Comparison of ENCODE assay signal across 12 cellular contexts in the genomic region with DNA sequence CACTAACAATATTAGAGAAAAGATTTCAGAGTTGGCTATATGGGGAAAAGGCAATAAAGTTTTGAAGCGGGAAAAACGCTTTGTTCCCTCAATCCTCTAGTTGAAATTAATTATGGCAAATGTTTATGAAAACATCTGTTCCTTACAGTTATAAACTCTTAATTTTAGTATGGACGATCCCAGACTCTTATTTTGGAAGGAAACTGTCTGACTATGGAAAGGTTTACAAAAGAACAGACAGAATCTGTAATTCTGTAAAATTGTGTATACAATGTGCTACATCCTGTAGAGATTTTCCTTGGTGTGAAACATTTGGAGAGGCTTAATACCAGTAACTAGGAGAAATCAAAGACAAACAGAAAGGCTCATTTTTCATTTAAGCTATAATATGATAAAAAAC.
DNase-seq lines count a peak whose midpoint lies in the region; ATAC-seq lines count a peak whose summit lies in the region.
"Had no signal": no experiment of that assay in that cellular context is flagged by ENCODE, and none has a peak within 500 bp of the region (broad histone marks: within the 10 kb centered on the region; RNA-seq: fewer than 3 reads in every experiment).

No MANE protein-coding gene starts in this region.

- no peak overlapping the region for H3K18ac ChIP-seq in mesenchymal stem cell (ENCODE audit: low read depth in 1 of 2, low read length in 2 of 2)

- no peak overlapping the region for H2BK15ac ChIP-seq in mesenchymal stem cell (ENCODE audit: low read depth, poor library complexity, severe bottlenecking)

- peak overlapping the region; percentile 7 for H2AFZ ChIP-seq in ACC112 (ENCODE audit: low read length, unreplicated experiment)
- H2AFZ ChIP-seq in mesenchymal stem cell (ENCODE audit: low read depth, low read length): no peak overlapping the region

- ATAC-seq in HG02885 (IDR thresholded peaks at IDR 0.05; ENCODE audit: poor library complexity, unreplicated experiment): no peak
- ATAC-seq in HG03196 (IDR thresholded peaks at IDR 0.05; ENCODE audit: unreplicated experiment): no peak

- no peak overlapping the region for H3K4ac ChIP-seq in mesenchymal stem cell (ENCODE audit: low read depth in 1 of 2, low read length in 2 of 2)

- no peak overlapping the region for H2BK5ac ChIP-seq in mesenchymal stem cell (ENCODE audit: low read depth, low read length, poor library complexity, severe bottlenecking)

- H3K4me2 ChIP-seq in mesenchymal stem cell (ENCODE audit: low read length, poor library complexity, severe bottlenecking): no peak overlapping the region

- H3K9me3 ChIP-seq in SK-N-MC (ENCODE audit: low read depth, low read length): no peaks in the 10 kb centered on the region
- H3K9me3 ChIP-seq in mesenchymal stem cell (ENCODE audit: control insufficient read depth, low read length): no peaks in the 10 kb centered on the region

- no peak overlapping the region for H2AK5ac ChIP-seq in mesenchymal stem cell (ENCODE audit: low read length, severe bottlenecking)

- H3K23ac ChIP-seq in mesenchymal stem cell (ENCODE audit: low read length in 2 of 2): no peak overlapping the region

- no peak overlapping the region for H3K14ac ChIP-seq in mesenchymal stem cell (ENCODE audit: low read length in 2 of 2)

- peaks cover 8% of the 10 kb centered on the region for H3K79me1 ChIP-seq in mesenchymal stem cell (replicated peaks; ENCODE audit: low read length, poor library complexity, severe bottlenecking)

- H2BK120ac ChIP-seq in mesenchymal stem cell (ENCODE audit: low read depth, low read length): no peak overlapping the region

- no peak overlapping the region for H3K27ac ChIP-seq in ACC112 (ENCODE audit: low read depth, low read length)
- no peak overlapping the region for H3K27ac ChIP-seq in SK-N-MC
- H3K27ac ChIP-seq in mesenchymal stem cell (ENCODE audit: low read length, poor library complexity, severe bottlenecking): no peak overlapping the region

- DNase-seq in HCEC 1CT: peak; percentile 7
- no peak for DNase-seq in SK-N-MC (ENCODE audit: low read depth, low spot score)
- DNase-seq in mesenchymal stem cell: no peak
- DNase-seq in cortex of kidney (lab: John Stamatoyannopoulos, UW): no peak
- DNase-seq: CD8-positive, alpha-beta memory T cell; DMS79; KG1; NCI-H1930; NK-92 treated with Interleukin-12 subunit alpha and Interleukin-12 subunit beta, amount 100 ng/mL, for 24 hours had no signal

- WGBS in mesenchymal stem cell: 100% methylated on average over 1 of the region's 3 CpGs

- no peak overlapping the region for H4K91ac ChIP-seq in mesenchymal stem cell (ENCODE audit: low read length)

- no peaks in the 10 kb centered on the region for H3K27me3 ChIP-seq in ACC112 (ENCODE audit: insufficient read depth, low read length)
- H3K27me3 ChIP-seq in mesenchymal stem cell (ENCODE audit: control insufficient read depth in 1 of 2, insufficient read depth in 1 of 2, low read length in 2 of 2): no peaks in the 10 kb centered on the region

- no peak overlapping the region for H2BK12ac ChIP-seq in mesenchymal stem cell (ENCODE audit: low read length in 2 of 2)

- H3K36me3 ChIP-seq in ACC112 (ENCODE audit: insufficient read depth, low read length) (no peaks in the 10 kb centered on the region), SK-N-MC (ENCODE audit: insufficient read depth, low read length) (no peaks in the 10 kb centered on the region), mesenchymal stem cell (ENCODE audit: control insufficient read depth in 1 of 2, insufficient read depth in 2 of 2, low read depth in 1 of 2, low read length in 2 of 2) (peaks cover 0 to 3% of the 10 kb centered on the region in 2 experiments)

- H3K4me1 ChIP-seq in ACC112 (ENCODE audit: control insufficient read depth, insufficient read depth, low read length, unreplicated experiment): peaks cover 10% of the 10 kb centered on the region
- no peaks in the 10 kb centered on the region for H3K4me1 ChIP-seq in mesenchymal stem cell (ENCODE audit: control insufficient read depth, insufficient read depth, low read depth, low read length)

- no peaks in the 10 kb centered on the region for H3K79me2 ChIP-seq in ACC112 (ENCODE audit: control insufficient read depth, insufficient read depth, low read length, unreplicated experiment)

- no peak overlapping the region for H3K4me3 ChIP-seq in ACC112 (ENCODE audit: low read depth, low read length)
- no peak overlapping the region for H3K4me3 ChIP-seq in SK-N-MC
- no peak overlapping the region for H3K4me3 ChIP-seq in mesenchymal stem cell (ENCODE audit: insufficient read depth in 1 of 2, low read depth in 1 of 2, low read length in 2 of 2)

- H3K9ac ChIP-seq in SK-N-MC (ENCODE audit: insufficient read length): peak overlapping the region; percentile 22
- peak overlapping the region; percentile 25 for H3K9ac ChIP-seq in mesenchymal stem cell (ENCODE audit: low read length)

- no peak overlapping the region for H4K8ac ChIP-seq in mesenchymal stem cell (ENCODE audit: low read length)
